In the genomic region with DNA sequence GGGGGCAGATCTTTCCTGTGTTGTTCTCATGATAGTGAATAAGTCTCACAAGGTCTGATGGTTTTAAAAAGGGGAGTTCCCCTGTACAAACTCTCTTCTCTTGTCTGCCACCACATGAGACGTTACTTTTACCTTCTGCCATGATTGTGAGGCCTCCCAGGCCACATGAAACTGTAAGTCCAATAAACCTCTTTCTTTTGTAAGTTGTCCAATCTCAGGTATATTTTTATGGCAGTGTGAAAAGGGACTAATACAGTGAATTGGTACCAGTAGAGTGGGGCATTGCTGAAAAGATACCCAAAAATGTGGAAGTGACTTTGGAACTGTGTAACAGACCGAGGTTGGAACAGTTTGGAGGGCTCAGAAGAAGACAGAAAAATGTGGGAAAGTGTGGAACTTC, we compare ENCODE assay signal across 8 cellular contexts. TPM values are rescaled to one million over a fixed set of nuclear protein-coding genes. Genes with fewer than 3 reads are reported as not detected.
DNase-seq lines count a peak whose midpoint lies in the region; TF ChIP-seq lines count a peak whose summit lies in the region.
"Not testable (repeated sequence)": the region's sequence is repeated elsewhere in the genome, so short reads cannot be mapped to it uniquely, and the experiment has no call there.

No MANE protein-coding gene starts in this region.

- not testable (repeated sequence) for H3K79me2 ChIP-seq in parathyroid adenoma

- not testable (repeated sequence) for H3K9ac ChIP-seq in HUES64 (ENCODE audit: low read depth, low read length); parathyroid adenoma; stomach smooth muscle (ENCODE audit: low read length in 2 of 2)

- H3K36me3 Mint-ChIP-seq in Calu3 (ENCODE audit: insufficient read depth, unreplicated experiment), result peaks cover 31% of the 10 kb centered on the region
- H3K36me3 Mint-ChIP-seq in activated naive CD4-positive, alpha-beta T cell treated with anti-CD3 and anti-CD28 coated beads, Interleukin-2, amount 50 U/mL, for 24 hours; chondrocyte (ENCODE audit: low read depth); nephron (ENCODE audit: low read depth): not testable (repeated sequence)

- H3K9me3 Mint-ChIP-seq in Calu3 (ENCODE audit: low read depth, unreplicated experiment); activated naive CD4-positive, alpha-beta T cell treated with anti-CD3 and anti-CD28 coated beads, Interleukin-2, amount 50 U/mL, for 24 hours: not testable (repeated sequence)
- H3K9me3 Mint-ChIP-seq in chondrocyte (ENCODE audit: low read depth) (peaks cover 14% of the 10 kb centered on the region), nephron (peaks cover 20% of the 10 kb centered on the region)

- H3K9me3 ChIP-seq in HUES64 (ENCODE audit: insufficient read depth, low read depth, low read length); cardiac muscle cell (ENCODE audit: low read depth); parathyroid adenoma (ENCODE audit: control insufficient read depth, low read length); stomach smooth muscle (ENCODE audit: control insufficient read depth in 2 of 2, low read length in 2 of 2): not testable (repeated sequence)

- H3K4me3 Mint-ChIP-seq in Calu3 (ENCODE audit: low read depth, unreplicated experiment); activated naive CD4-positive, alpha-beta T cell treated with anti-CD3 and anti-CD28 coated beads, Interleukin-2, amount 50 U/mL, for 24 hours; chondrocyte (ENCODE audit: unreplicated experiment); nephron: not testable (repeated sequence)

- intact Hi-C loops in Calu3 (cut with micrococcal nuclease; ENCODE audit: unreplicated experiment), result not testable (repeated sequence)

- DNase-seq in Calu3; chondrocyte (ENCODE audit: low spot score); cardiac muscle cell (ENCODE audit: low read depth in 1 of 2, low spot score in 1 of 2): not testable (repeated sequence)

- not testable (repeated sequence) for H3K27me3 Mint-ChIP-seq in Calu3 (ENCODE audit: unreplicated experiment); activated naive CD4-positive, alpha-beta T cell treated with anti-CD3 and anti-CD28 coated beads, Interleukin-2, amount 50 U/mL, for 24 hours; chondrocyte (ENCODE audit: low read depth); nephron (ENCODE audit: low read depth)

- peak overlapping the region; percentile 66 for H3K27ac Mint-ChIP-seq in Calu3 (ENCODE audit: unreplicated experiment)
- peak overlapping the region; percentile 10 for H3K27ac Mint-ChIP-seq in activated naive CD4-positive, alpha-beta T cell treated with anti-CD3 and anti-CD28 coated beads, Interleukin-2, amount 50 U/mL, for 24 hours
- H3K27ac Mint-ChIP-seq in chondrocyte (ENCODE audit: unreplicated experiment), result peak overlapping the region; percentile 17
- H3K27ac Mint-ChIP-seq in nephron, result peak overlapping the region in 2 of 3 experiments; percentile 45 to 81

- H2AFZ ChIP-seq in parathyroid adenoma, result peak overlapping the region; percentile 9

- H3K4me2 ChIP-seq in parathyroid adenoma (ENCODE audit: low read length), result not testable (repeated sequence)

- peaks cover 18% of the 10 kb centered on the region for H3K4me1 Mint-ChIP-seq in Calu3 (ENCODE audit: low read depth, unreplicated experiment)
- peaks cover 24% of the 10 kb centered on the region for H3K4me1 Mint-ChIP-seq in activated naive CD4-positive, alpha-beta T cell treated with anti-CD3 and anti-CD28 coated beads, Interleukin-2, amount 50 U/mL, for 24 hours
- peaks cover 31% of the 10 kb centered on the region for H3K4me1 Mint-ChIP-seq in chondrocyte (ENCODE audit: low read depth)
- H3K4me1 Mint-ChIP-seq in nephron, result not testable (repeated sequence)

- not testable (repeated sequence) for H3K27me3 ChIP-seq in HUES64 (ENCODE audit: insufficient read depth, low read length); cardiac muscle cell; parathyroid adenoma (ENCODE audit: control insufficient read depth, insufficient read depth, low read length); stomach smooth muscle (ENCODE audit: control insufficient read depth in 1 of 2, insufficient read depth in 2 of 2, low read length in 2 of 2)

- H3K4me1 ChIP-seq in HUES64 (ENCODE audit: insufficient read depth, low read length) (peaks cover 22% of the 10 kb centered on the region), cardiac muscle cell (ENCODE audit: low read depth) (peaks cover 18% of the 10 kb centered on the region), stomach smooth muscle (ENCODE audit: control insufficient read depth, insufficient read depth, low read length) (peaks cover 25% of the 10 kb centered on the region)
- H3K4me1 ChIP-seq in parathyroid adenoma, result not testable (repeated sequence)

- not testable (repeated sequence) for TF ChIP-seq CTCF in Calu3 (IDR thresholded peaks at IDR 0.05; ENCODE audit: unreplicated experiment); chondrocyte (IDR thresholded peaks at IDR 0.05); cardiac muscle cell (IDR thresholded peaks at IDR 0.05; ENCODE audit: low read depth, low read length); nephron (IDR thresholded peaks at IDR 0.05; ENCODE audit: unreplicated experiment in 3 of 3); parathyroid adenoma (IDR thresholded peaks at IDR 0.05)

- H3K4me3 ChIP-seq in HUES64 (ENCODE audit: low read length); cardiac muscle cell; parathyroid adenoma (ENCODE audit: low read depth, low read length); stomach smooth muscle (ENCODE audit: low read length in 2 of 2): not testable (repeated sequence)

- H3K27ac ChIP-seq in HUES64 (ENCODE audit: low read depth, low read length) (peak overlapping the region; percentile 60; the same call in 1 of the 2 replicates), cardiac muscle cell (peak overlapping the region; percentile 81), stomach smooth muscle (ENCODE audit: low read length) (peak overlapping the region; percentile 100)
- H3K27ac ChIP-seq in parathyroid adenoma, result not testable (repeated sequence)

- 94% methylated on average over 2 of the region's 2 CpGs for WGBS in HUES64

- not testable (repeated sequence) for BruUV-seq in Calu3 (replicated peaks; lab: Mats Ljungman, UMichigan)

- not testable (repeated sequence) for H3K36me3 ChIP-seq in HUES64 (ENCODE audit: insufficient read depth, low read length); cardiac muscle cell; parathyroid adenoma (ENCODE audit: control insufficient read depth, insufficient read depth, low read length); stomach smooth muscle (ENCODE audit: control insufficient read depth in 2 of 2, insufficient read depth in 2 of 2, low read length in 2 of 2)

- CTCF ChIA-PET in Calu3 (lab: Charles Lee), result interaction anchor here (0.9 to 1.0 kb wide), 2 partner anchors 25 to 729 kb away, joined by 3 read pairs; no protein-coding TSS in a partner anchor

RNA-seq across cellular contexts. Expression of gene PJA2, which starts 4.3 kb away (rescaled TPM):
- total RNA-seq in Calu3 (2022), result 81.0 and 89.0 TPM in 2 replicates
- polyA plus RNA-seq in HUES64 (2013, experiment 1 of 2), result 31.3 TPM
- 39.2 TPM for polyA plus RNA-seq in HUES64 (2013, experiment 2 of 2)
- total RNA-seq in chondrocyte, result 106 to 110 TPM (median 107 TPM) in 3 replicates
- total RNA-seq in cardiac muscle cell, result 58.2 and 71.8 TPM in 2 replicates
- polyA plus RNA-seq in cardiac muscle cell, result 73.6 and 92.1 TPM in 2 replicates

Comparison
In these comparisons a context has a peak if more than half of its experiments do, and no peak if none do; other contexts are left out.
1. H3K27ac Mint-ChIP-seq: peak in every context shown above with its lines; median percentile 66 in Calu3; 63 in nephron; 17 in chondrocyte; 10 in activated naive CD4-positive, alpha-beta T cell treated with anti-CD3 and anti-CD28 coated beads, Interleukin-2, amount 50 U/mL, for 24 hours.